Comparison of ENCODE assay signal across 8 cellular contexts in the genomic region with DNA sequence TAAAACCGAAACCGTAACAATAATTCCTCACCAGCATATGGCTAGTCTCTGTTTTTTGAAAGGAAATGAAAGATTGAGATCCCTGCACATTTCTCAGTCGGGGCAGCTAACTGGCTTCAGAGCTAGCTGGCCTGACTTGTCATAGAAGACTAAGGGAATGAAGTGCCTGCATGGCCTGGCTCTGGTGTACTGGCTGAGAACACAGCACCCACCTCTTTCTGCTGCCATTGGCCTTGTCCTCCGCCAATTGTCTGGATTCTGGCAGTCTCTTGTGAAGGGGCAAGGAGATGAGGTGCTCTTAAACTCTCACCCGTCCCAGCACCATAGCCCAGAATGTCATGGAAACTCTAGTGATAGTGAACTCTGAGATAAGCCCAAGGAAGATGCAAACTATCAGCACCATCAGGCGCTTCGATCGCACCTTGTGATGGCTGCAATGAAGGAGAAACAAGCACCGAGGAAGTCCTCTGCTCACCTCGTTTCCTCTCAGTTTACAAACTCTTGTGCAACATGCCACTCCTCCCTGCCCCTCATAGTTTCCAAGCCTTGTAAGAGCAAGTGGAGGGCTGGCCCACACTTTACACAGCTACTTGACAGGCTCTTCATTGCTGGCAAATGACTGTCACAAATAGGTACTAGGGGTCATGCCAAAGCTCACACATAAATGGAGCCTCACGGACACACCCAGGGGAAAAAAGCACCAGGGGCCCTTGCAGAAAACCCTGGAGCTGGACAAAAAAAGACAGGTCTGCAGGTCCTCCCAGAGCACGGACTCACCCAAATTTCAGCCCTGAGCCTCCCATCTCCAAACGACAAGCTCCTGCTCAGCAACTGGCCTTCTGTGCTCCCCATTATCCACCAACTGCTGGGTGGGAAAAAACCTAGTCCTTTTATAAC. TPM values are rescaled to one million over a fixed set of nuclear protein-coding genes. Genes with fewer than 3 reads are reported as not detected.
A peak's percentile ranks its signal among the peaks of the same experiment; 100 is the strongest.
DNase-seq lines count a peak whose midpoint lies in the region; ATAC-seq and TF ChIP-seq lines count a peak whose summit lies in the region.

No MANE protein-coding gene starts in this region.

- H3K79me2 ChIP-seq in SK-N-SH (ENCODE audit: insufficient read depth) = peaks cover 43% of the 10 kb centered on the region

- peaks cover 1% of the 10 kb centered on the region for H3K9me3 Mint-ChIP-seq in glutamatergic neuron (ENCODE audit: unreplicated experiment)

- H3K9me2 ChIP-seq in SK-N-SH = no peaks in the 10 kb centered on the region

- 90% methylated on average over 13 of the region's 13 CpGs for WGBS in SK-N-SH (ENCODE audit: low lambda C conversion rate)

- H3K4me3 Mint-ChIP-seq in glutamatergic neuron (ENCODE audit: unreplicated experiment) = peak overlapping the region; percentile 97

- POLR2A ChIA-PET in SK-N-SH (lab: Yijun Ruan, JAX) = no interaction called here

- peak overlapping the region; percentile 66 to 70 for H3K4me3 ChIP-seq in SK-N-SH (ENCODE audit: low read depth in 2 of 2, low read length in 1 of 2)
- peak overlapping the region; percentile 70 to 94 (median 78) for H3K4me3 ChIP-seq in skin epidermis

- H3K27me3 ChIP-seq in SK-N-SH (ENCODE audit: insufficient read depth) = no peaks in the 10 kb centered on the region

- H3K36me3 ChIP-seq in SK-N-SH (replicated peaks in 1 of 2; ENCODE audit: control insufficient read depth in 1 of 2, insufficient read depth in 2 of 2, low read length in 1 of 2) = peaks cover 0 to 20% of the 10 kb centered on the region in 2 experiments

- peak overlapping the region; percentile 71; the same call in 1 of the 2 replicates for H3K9ac ChIP-seq in SK-N-SH

- H3K27ac ChIP-seq in SK-N-SH (ENCODE audit: low read depth in 2 of 2, low read length in 1 of 2) (no peak overlapping the region), skin epidermis (peak overlapping the region in 18 of 21 experiments; percentile 59 to 88 (median 78))

- H3K27ac Mint-ChIP-seq in glutamatergic neuron (ENCODE audit: unreplicated experiment) = no peak overlapping the region

- no peak overlapping the region for H2AFZ ChIP-seq in SK-N-SH (ENCODE audit: low read depth)

- no peaks in the 10 kb centered on the region for H4K20me1 ChIP-seq in SK-N-SH (ENCODE audit: insufficient read depth)

- peaks cover 26% of the 10 kb centered on the region for H3F3A ChIP-seq in SK-N-SH (replicated peaks; ENCODE audit: insufficient read depth)

- peaks cover 6% of the 10 kb centered on the region for H3K36me3 Mint-ChIP-seq in glutamatergic neuron (ENCODE audit: unreplicated experiment)

- peaks cover 3% of the 10 kb centered on the region for H3K4me1 Mint-ChIP-seq in glutamatergic neuron (ENCODE audit: low read depth, unreplicated experiment)

- TF ChIP-seq RAD21 in SK-N-SH (IDR thresholded peaks at IDR 0.05; ENCODE audit: low read length) = no peak

- peaks cover 5 to 6% of the 10 kb centered on the region in 2 experiments; a peak in 2 of 4 replicates for H3K4me1 ChIP-seq in SK-N-SH (ENCODE audit: control insufficient read depth in 1 of 2, insufficient read depth in 2 of 2, low read depth in 1 of 2, low read length in 1 of 2)

- TF ChIP-seq EP300 in SK-N-SH (IDR thresholded peaks at IDR 0.05; ENCODE audit: borderline replicate concordance in 1 of 2, low read depth in 1 of 2, low read length in 1 of 2) = no peak

- peak overlapping the region; percentile 87 for H3K4me2 ChIP-seq in SK-N-SH

- CTCF ChIA-PET in SK-N-SH (lab: Yijun Ruan, JAX) = interaction anchor here (1.3 kb wide), 1 partner anchor 60 kb away, joined by 3 read pairs; no protein-coding TSS in a partner anchor

- no peaks in the 10 kb centered on the region for H3K9me3 ChIP-seq in SK-N-SH

- DNase-seq in SK-N-SH = no peak
- DNase-seq in activated CD8-positive, alpha-beta memory T cell treated with anti-CD3 and anti-CD28 coated beads for 4 hours (ENCODE audit: low read depth in 2 of 2) = peak; percentile 16 to 17
- DNase-seq in glutamatergic neuron = no peak
- DNase-seq in anterior cingulate cortex (lab: John Stamatoyannopoulos, UW) = no peak
- DNase-seq in NCI-H2227 treated with DMSO at 0.1 percent for 48 hours (lab: John Stamatoyannopoulos, UW) = no peak

- no peaks in the 10 kb centered on the region for H3K27me3 Mint-ChIP-seq in glutamatergic neuron (ENCODE audit: unreplicated experiment)

- ATAC-seq in SK-N-SH treated with all-trans-retinoic acid at 6 μM for 48 hours = no peak
- ATAC-seq in HG03159 (IDR thresholded peaks at IDR 0.05; ENCODE audit: unreplicated experiment) = no peak

- TF ChIP-seq CTCF in SK-N-SH (IDR thresholded peaks at IDR 0.05) (no peak), glutamatergic neuron (IDR thresholded peaks at IDR 0.05; ENCODE audit: partially characterized antibody, unreplicated experiment) (no peak)

TF ChIP-seq in SK-N-SH, 30 proteins besides CTCF, POLR2A, EP300 and RAD21:
- no peak for TF ChIP-seq NRF1 (IDR thresholded peaks at IDR 0.05; ENCODE audit: low read depth, low read length)

TF ChIP-seq in SK-N-SH treated with all-trans-retinoic acid at 6 μM for 48 hours, 23 proteins besides CTCF, POLR2A, EP300 and RAD21:
- no peak for TF ChIP-seq PPARA (CRISPR knock-in tag; IDR thresholded peaks at IDR 0.05; ENCODE audit: borderline replicate concordance)
- no peak for TF ChIP-seq RARB (CRISPR knock-in tag; IDR thresholded peaks at IDR 0.05)
- TF ChIP-seq ZFP3 (CRISPR knock-in tag; IDR thresholded peaks at IDR 0.05) = no peak
- TF ChIP-seq, protein P1, sequence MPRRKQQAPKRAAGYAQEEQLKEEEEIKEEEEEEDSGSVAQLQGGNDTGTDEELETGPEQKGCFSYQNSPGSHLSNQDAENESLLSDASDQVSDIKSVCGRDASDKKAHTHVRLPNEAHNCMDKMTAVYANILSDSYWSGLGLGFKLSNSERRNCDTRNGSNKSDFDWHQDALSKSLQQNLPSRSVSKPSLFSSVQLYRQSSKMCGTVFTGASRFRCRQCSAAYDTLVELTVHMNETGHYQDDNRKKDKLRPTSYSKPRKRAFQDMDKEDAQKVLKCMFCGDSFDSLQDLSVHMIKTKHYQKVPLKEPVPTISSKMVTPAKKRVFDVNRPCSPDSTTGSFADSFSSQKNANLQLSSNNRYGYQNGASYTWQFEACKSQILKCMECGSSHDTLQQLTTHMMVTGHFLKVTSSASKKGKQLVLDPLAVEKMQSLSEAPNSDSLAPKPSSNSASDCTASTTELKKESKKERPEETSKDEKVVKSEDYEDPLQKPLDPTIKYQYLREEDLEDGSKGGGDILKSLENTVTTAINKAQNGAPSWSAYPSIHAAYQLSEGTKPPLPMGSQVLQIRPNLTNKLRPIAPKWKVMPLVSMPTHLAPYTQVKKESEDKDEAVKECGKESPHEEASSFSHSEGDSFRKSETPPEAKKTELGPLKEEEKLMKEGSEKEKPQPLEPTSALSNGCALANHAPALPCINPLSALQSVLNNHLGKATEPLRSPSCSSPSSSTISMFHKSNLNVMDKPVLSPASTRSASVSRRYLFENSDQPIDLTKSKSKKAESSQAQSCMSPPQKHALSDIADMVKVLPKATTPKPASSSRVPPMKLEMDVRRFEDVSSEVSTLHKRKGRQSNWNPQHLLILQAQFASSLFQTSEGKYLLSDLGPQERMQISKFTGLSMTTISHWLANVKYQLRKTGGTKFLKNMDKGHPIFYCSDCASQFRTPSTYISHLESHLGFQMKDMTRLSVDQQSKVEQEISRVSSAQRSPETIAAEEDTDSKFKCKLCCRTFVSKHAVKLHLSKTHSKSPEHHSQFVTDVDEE (CRISPR knock-in tag; IDR thresholded peaks at IDR 0.05) = no peak
- TF ChIP-seq, protein P2, sequence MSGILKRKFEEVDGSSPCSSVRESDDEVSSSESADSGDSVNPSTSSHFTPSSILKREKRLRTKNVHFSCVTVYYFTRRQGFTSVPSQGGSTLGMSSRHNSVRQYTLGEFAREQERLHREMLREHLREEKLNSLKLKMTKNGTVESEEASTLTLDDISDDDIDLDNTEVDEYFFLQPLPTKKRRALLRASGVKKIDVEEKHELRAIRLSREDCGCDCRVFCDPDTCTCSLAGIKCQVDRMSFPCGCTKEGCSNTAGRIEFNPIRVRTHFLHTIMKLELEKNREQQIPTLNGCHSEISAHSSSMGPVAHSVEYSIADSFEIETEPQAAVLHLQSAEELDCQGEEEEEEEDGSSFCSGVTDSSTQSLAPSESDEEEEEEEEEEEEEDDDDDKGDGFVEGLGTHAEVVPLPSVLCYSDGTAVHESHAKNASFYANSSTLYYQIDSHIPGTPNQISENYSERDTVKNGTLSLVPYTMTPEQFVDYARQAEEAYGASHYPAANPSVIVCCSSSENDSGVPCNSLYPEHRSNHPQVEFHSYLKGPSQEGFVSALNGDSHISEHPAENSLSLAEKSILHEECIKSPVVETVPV (CRISPR knock-in tag; IDR thresholded peaks at IDR 0.05) = no peak
- TF ChIP-seq ZFP30 (CRISPR knock-in tag; IDR thresholded peaks at IDR 0.05) = no peak
- no peak for TF ChIP-seq ARNTL (CRISPR knock-in tag; IDR thresholded peaks at IDR 0.05; ENCODE audit: borderline replicate concordance, low read depth)
- no peak for TF ChIP-seq BACH2 (CRISPR knock-in tag; IDR thresholded peaks at IDR 0.05; ENCODE audit: borderline replicate concordance)
- TF ChIP-seq GLIS3 (CRISPR knock-in tag; IDR thresholded peaks at IDR 0.05) = no peak
- TF ChIP-seq, protein P3, sequence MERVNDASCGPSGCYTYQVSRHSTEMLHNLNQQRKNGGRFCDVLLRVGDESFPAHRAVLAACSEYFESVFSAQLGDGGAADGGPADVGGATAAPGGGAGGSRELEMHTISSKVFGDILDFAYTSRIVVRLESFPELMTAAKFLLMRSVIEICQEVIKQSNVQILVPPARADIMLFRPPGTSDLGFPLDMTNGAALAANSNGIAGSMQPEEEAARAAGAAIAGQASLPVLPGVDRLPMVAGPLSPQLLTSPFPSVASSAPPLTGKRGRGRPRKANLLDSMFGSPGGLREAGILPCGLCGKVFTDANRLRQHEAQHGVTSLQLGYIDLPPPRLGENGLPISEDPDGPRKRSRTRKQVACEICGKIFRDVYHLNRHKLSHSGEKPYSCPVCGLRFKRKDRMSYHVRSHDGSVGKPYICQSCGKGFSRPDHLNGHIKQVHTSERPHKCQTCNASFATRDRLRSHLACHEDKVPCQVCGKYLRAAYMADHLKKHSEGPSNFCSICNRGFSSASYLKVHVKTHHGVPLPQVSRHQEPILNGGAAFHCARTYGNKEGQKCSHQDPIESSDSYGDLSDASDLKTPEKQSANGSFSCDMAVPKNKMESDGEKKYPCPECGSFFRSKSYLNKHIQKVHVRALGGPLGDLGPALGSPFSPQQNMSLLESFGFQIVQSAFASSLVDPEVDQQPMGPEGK (CRISPR knock-in tag; IDR thresholded peaks at IDR 0.05; ENCODE audit: borderline replicate concordance) = no peak
- TF ChIP-seq ZNF565 (CRISPR knock-in tag; conservative IDR thresholded peaks at IDR 0.05; ENCODE audit: low read depth) = no peak

RNA-seq across cellular contexts. Expression of a gene that starts 16.4 kb away (rescaled TPM):
- polyA plus RNA-seq in SK-N-SH (2012; rRNA removed) = 10.5 and 12.3 TPM in 2 replicates
- polyA plus RNA-seq in SK-N-SH (2012; cell fraction: cytosol; rRNA removed) = 5.9 and 7.3 TPM in 2 replicates
- 20.9 and 24.8 TPM in 2 replicates for polyA plus RNA-seq in SK-N-SH (2012; cell fraction: nucleus; rRNA removed)
- 19.3 TPM for total RNA-seq in glutamatergic neuron (ENCODE audit: unreplicated experiment)

RNA-seq across cellular contexts. Expression of a gene that starts 59.3 kb away (rescaled TPM):
- polyA plus RNA-seq in SK-N-SH (2012; rRNA removed) = 35.3 and 41.5 TPM in 2 replicates
- 46.3 and 54.9 TPM in 2 replicates for polyA plus RNA-seq in SK-N-SH (2012; cell fraction: cytosol; rRNA removed)
- 23.1 and 44.0 TPM in 2 replicates for polyA plus RNA-seq in SK-N-SH (2012; cell fraction: nucleus; rRNA removed)
- total RNA-seq in glutamatergic neuron (ENCODE audit: unreplicated experiment) = 73.0 TPM

Comparison
In these comparisons a context has a peak if more than half of its experiments do, and no peak if none do; other contexts are left out.
1. DNase-seq: peak in activated CD8-positive, alpha-beta memory T cell treated with anti-CD3 and anti-CD28 coated beads for 4 hours (2 of 2); none in SK-N-SH (single experiment), glutamatergic neuron (single experiment), anterior cingulate cortex (0 of 58) and NCI-H2227 treated with DMSO at 0.1 percent for 48 hours (single experiment).
2. H3K27ac ChIP-seq: peak in skin epidermis (18 of 21); none in SK-N-SH (0 of 2).